27 cellular contexts compared by ENCODE assay signal in genomic region chr9:123097709-123098459, GRCh38.
DNase-seq lines count a peak whose midpoint lies in the region; ATAC-seq and TF ChIP-seq lines count a peak whose summit lies in the region.
"Had no signal": no experiment of that assay in that cellular context is flagged by ENCODE, and none has a peak within 500 bp of the region (broad histone marks: within the 10 kb centered on the region; RNA-seq: fewer than 3 reads in every experiment).

No MANE protein-coding gene starts in this region.

- no peaks in the 10 kb centered on the region for H3K9me3 Mint-ChIP-seq in activated naive CD4-positive, alpha-beta T cell treated with anti-CD3 and anti-CD28 coated beads, Interleukin-2, amount 50 U/mL, for 24 hours
- no peaks in the 10 kb centered on the region for H3K9me3 Mint-ChIP-seq in activated naive CD4-positive, alpha-beta T cell treated with anti-CD3 and anti-CD28 coated beads, Interleukin-2, amount 10 ng/mL, durations not matched to agents 7 days and 5 days
- H3K9me3 Mint-ChIP-seq in WTC11: no peaks in the 10 kb centered on the region
- no peaks in the 10 kb centered on the region for H3K9me3 Mint-ChIP-seq in stimulated activated naive B cell treated with anti-CD40 and anti-IgM and Interleukin-4, amounts not matched to agents 10 μg/mL and 1 μg/mL and 100 μg/mL, for 72 hours
- H3K9me3 Mint-ChIP-seq: activated CD4-positive, alpha-beta memory T cell treated with anti-CD3 and anti-CD28 coated beads for 36 hours; activated naive CD8-positive, alpha-beta T cell treated with anti-CD3 and anti-CD28 coated beads, Interleukin-2, amount 10 ng/mL, durations not matched to agents 7 days and 5 days; CD4-positive, alpha-beta T cell had no signal

- no peak overlapping the region for H3K4me3 Mint-ChIP-seq in activated naive CD4-positive, alpha-beta T cell treated with anti-CD3 and anti-CD28 coated beads, Interleukin-2, amount 50 U/mL, for 24 hours
- no peak overlapping the region for H3K4me3 Mint-ChIP-seq in activated naive CD4-positive, alpha-beta T cell treated with anti-CD3 and anti-CD28 coated beads, Interleukin-2, amount 10 ng/mL, durations not matched to agents 7 days and 5 days
- no peak overlapping the region for H3K4me3 Mint-ChIP-seq in WTC11
- peak overlapping the region; percentile 79 to 80 for H3K4me3 Mint-ChIP-seq in stimulated activated naive B cell treated with anti-CD40 and anti-IgM and Interleukin-4, amounts not matched to agents 10 μg/mL and 1 μg/mL and 100 μg/mL, for 72 hours
- H3K4me3 Mint-ChIP-seq: activated CD4-positive, alpha-beta memory T cell treated with anti-CD3 and anti-CD28 coated beads for 36 hours; activated naive CD8-positive, alpha-beta T cell treated with anti-CD3 and anti-CD28 coated beads, Interleukin-2, amount 10 ng/mL, durations not matched to agents 7 days and 5 days; CD4-positive, alpha-beta T cell had no signal

- peak overlapping the region; percentile 59 for H3K27ac Mint-ChIP-seq in activated naive CD4-positive, alpha-beta T cell treated with anti-CD3 and anti-CD28 coated beads, Interleukin-2, amount 50 U/mL, for 24 hours
- H3K27ac Mint-ChIP-seq in activated naive CD4-positive, alpha-beta T cell treated with anti-CD3 and anti-CD28 coated beads, Interleukin-2, amount 10 ng/mL, durations not matched to agents 7 days and 5 days: no peak overlapping the region
- peak overlapping the region; percentile 97 for H3K27ac Mint-ChIP-seq in WTC11
- peak overlapping the region; percentile 94 for H3K27ac Mint-ChIP-seq in stimulated activated naive B cell treated with anti-CD40 and anti-IgM and Interleukin-4, amounts not matched to agents 10 μg/mL and 1 μg/mL and 100 μg/mL, for 72 hours
- H3K27ac Mint-ChIP-seq: activated CD4-positive, alpha-beta memory T cell treated with anti-CD3 and anti-CD28 coated beads for 36 hours; activated naive CD8-positive, alpha-beta T cell treated with anti-CD3 and anti-CD28 coated beads, Interleukin-2, amount 10 ng/mL, durations not matched to agents 7 days and 5 days; CD4-positive, alpha-beta T cell had no signal

- CTCF ChIA-PET in activated naive CD4-positive, alpha-beta T cell treated with anti-CD3 and anti-CD28 coated beads, Interleukin-2, amount 10 ng/mL, durations not matched to agents 7 days and 5 days (lab: Charles Lee): no interaction called here
- CTCF ChIA-PET in WTC11 (lab: Charles Lee) (interaction anchor here (0.5 to 2.9 kb wide), 7 partner anchors 10 to 256 kb away, joined by 3 to 16 read pairs (median 4); no protein-coding TSS in a partner anchor), SK-N-SH (lab: Yijun Ruan, JAX) (interaction anchor here (1.1 to 1.6 kb wide), 3 partner anchors 22 to 252 kb away, joined by 3 to 7 read pairs (median 3); no protein-coding TSS in a partner anchor)

- peaks cover 6% of the 10 kb centered on the region for H3F3A ChIP-seq in SK-N-SH (replicated peaks; ENCODE audit: insufficient read depth)

- POLR2A ChIA-PET in WTC11 (lab: Charles Lee) (interaction anchor here (1.0 kb wide), 1 partner anchor 185 kb away, joined by 3 read pairs; the partner anchor contains the start of gene ZBTB6), SK-N-SH (lab: Yijun Ruan, JAX) (interaction anchor here (1.2 kb wide), 1 partner anchor 9 kb away, joined by 4 read pairs; no protein-coding TSS in a partner anchor)

- H3K4me3 ChIP-seq in iPS-18a (ENCODE audit: low read length): peak overlapping the region; percentile 10
- H3K4me3 ChIP-seq in SK-N-SH (ENCODE audit: low read depth in 2 of 2, low read length in 1 of 2): no peak overlapping the region
- H3K4me3 ChIP-seq: lung, prostate gland, sigmoid colon, tibial artery had no signal

- WGBS in SK-N-SH (ENCODE audit: low lambda C conversion rate): 99% methylated on average over 5 of the region's 5 CpGs

- ATAC-seq in WTC11 (peak; percentile 75), HG03095 (IDR thresholded peaks at IDR 0.05; ENCODE audit: unreplicated experiment) (no peak)
- ATAC-seq in stimulated activated naive B cell treated with anti-CD40 and anti-IgM and Interleukin-4, amounts not matched to agents 10 μg/mL and 1 μg/mL and 100 μg/mL, for 72 hours (replicated peaks): no peak
- ATAC-seq: stimulated activated naive CD8-positive, alpha-beta T cell treated with anti-CD3 and anti-CD28 coated beads, Interleukin-15, Interleukin-2, amounts not matched to agents 100 U/mL and 50 U/mL, for 24 hours had no signal

- TF ChIP-seq EP300 in SK-N-SH (IDR thresholded peaks at IDR 0.05; ENCODE audit: borderline replicate concordance in 1 of 2, low read depth in 1 of 2, low read length in 1 of 2): no peak

- H3K9me3 ChIP-seq in iPS-18a (ENCODE audit: control insufficient read depth, low read depth, low read length): no peaks in the 10 kb centered on the region
- H3K9me3 ChIP-seq in SK-N-SH: no peaks in the 10 kb centered on the region
- H3K9me3 ChIP-seq: neutrophil, prostate gland, sigmoid colon, tibial artery had no signal

- H3K4me1 Mint-ChIP-seq in activated naive CD4-positive, alpha-beta T cell treated with anti-CD3 and anti-CD28 coated beads, Interleukin-2, amount 50 U/mL, for 24 hours: no peaks in the 10 kb centered on the region
- H3K4me1 Mint-ChIP-seq in activated naive CD4-positive, alpha-beta T cell treated with anti-CD3 and anti-CD28 coated beads, Interleukin-2, amount 10 ng/mL, durations not matched to agents 7 days and 5 days: no peaks in the 10 kb centered on the region
- peaks cover 52% of the 10 kb centered on the region for H3K4me1 Mint-ChIP-seq in WTC11
- H3K4me1 Mint-ChIP-seq in stimulated activated naive B cell treated with anti-CD40 and anti-IgM and Interleukin-4, amounts not matched to agents 10 μg/mL and 1 μg/mL and 100 μg/mL, for 72 hours: peaks cover 41 to 79% of the 10 kb centered on the region in 2 donors
- H3K4me1 Mint-ChIP-seq: activated naive CD8-positive, alpha-beta T cell treated with anti-CD3 and anti-CD28 coated beads, Interleukin-2, amount 10 ng/mL, durations not matched to agents 7 days and 5 days had no signal

- TF ChIP-seq RAD21 in SK-N-SH (IDR thresholded peaks at IDR 0.05; ENCODE audit: low read length): no peak

- H3K36me3 ChIP-seq in iPS-18a (ENCODE audit: control insufficient read depth, low read depth, low read length): peaks cover 44% of the 10 kb centered on the region
- H3K36me3 ChIP-seq in SK-N-SH (replicated peaks in 1 of 2; ENCODE audit: control insufficient read depth in 1 of 2, insufficient read depth in 2 of 2, low read length in 1 of 2): peaks cover 79 to 86% of the 10 kb centered on the region in 2 experiments
- H3K36me3 ChIP-seq: prostate gland had no signal

- DNase-seq in activated naive CD4-positive, alpha-beta T cell treated with anti-CD3 and anti-CD28 coated beads, Interleukin-2, amount 10 ng/mL, durations not matched to agents 7 days and 5 days: no peak
- peak; percentile 36 for DNase-seq in WTC11 (ENCODE audit: low spot score)
- no peak for DNase-seq in stimulated activated naive B cell treated with anti-CD40 and anti-IgM and Interleukin-4, amounts not matched to agents 10 μg/mL and 1 μg/mL and 100 μg/mL, for 72 hours
- no peak for DNase-seq in SK-N-SH
- DNase-seq in DMS53 treated with DMSO at 0.1 percent for 48 hours (lab: John Stamatoyannopoulos, UW; ENCODE audit: unreplicated experiment): no peak
- DNase-seq: 8988T; activated CD4-positive, alpha-beta memory T cell treated with anti-CD3 and anti-CD28 coated beads for 36 hours; activated CD8-positive, alpha-beta memory T cell treated with anti-CD3 and anti-CD28 coated beads, Interleukin-2, amount 50 U/mL, for 48 hours; activated naive CD8-positive, alpha-beta T cell treated with anti-CD3 and anti-CD28 coated beads, Interleukin-2, amount 10 ng/mL, durations not matched to agents 7 days and 5 days; CD4-positive, alpha-beta T cell; NCI-H1048; NCI-H187; NCI-H2171 treated with DMSO at 0.1 percent for 48 hours; NCI-H524; SHP77 treated with DMSO at 0.1 percent for 48 hours; sigmoid colon; stimulated activated CD4-positive, alpha-beta T cell treated with anti-CD3 and anti-CD28 coated beads, Interleukin-4, amount 100 ng/mL, for 4 hours; stimulated activated naive CD8-positive, alpha-beta T cell treated with anti-CD3 and anti-CD28 coated beads, Interleukin-15, Interleukin-2, amounts not matched to agents 100 U/mL and 50 U/mL, for 24 hours; SW 1271; T1000; tibial artery had no signal

- no peaks in the 10 kb centered on the region for H4K20me1 ChIP-seq in SK-N-SH (ENCODE audit: insufficient read depth)

- TF ChIP-seq CTCF in WTC11 (IDR thresholded peaks at IDR 0.05) (no peak), SK-N-SH (IDR thresholded peaks at IDR 0.05) (no peak)

- no peaks in the 10 kb centered on the region; the same call in 1 of the 2 replicates for H3K79me2 ChIP-seq in SK-N-SH (ENCODE audit: insufficient read depth)

- no peaks in the 10 kb centered on the region for H3K36me3 Mint-ChIP-seq in activated naive CD4-positive, alpha-beta T cell treated with anti-CD3 and anti-CD28 coated beads, Interleukin-2, amount 50 U/mL, for 24 hours
- H3K36me3 Mint-ChIP-seq in activated naive CD4-positive, alpha-beta T cell treated with anti-CD3 and anti-CD28 coated beads, Interleukin-2, amount 10 ng/mL, durations not matched to agents 7 days and 5 days: peaks cover 35% of the 10 kb centered on the region
- H3K36me3 Mint-ChIP-seq in WTC11: peaks cover 48% of the 10 kb centered on the region
- H3K36me3 Mint-ChIP-seq in stimulated activated naive B cell treated with anti-CD40 and anti-IgM and Interleukin-4, amounts not matched to agents 10 μg/mL and 1 μg/mL and 100 μg/mL, for 72 hours: peaks cover 50 to 85% of the 10 kb centered on the region in 2 donors

- H3K4me1 ChIP-seq in iPS-18a (ENCODE audit: control insufficient read depth, low read depth, low read length) (peaks cover 36% of the 10 kb centered on the region), SK-N-SH (ENCODE audit: control insufficient read depth in 1 of 2, insufficient read depth in 2 of 2, low read depth in 1 of 2, low read length in 1 of 2) (no peaks in the 10 kb centered on the region; a peak in 1 of 4 replicates)

- no peak overlapping the region for H3K9ac ChIP-seq in iPS-18a (ENCODE audit: low read length)
- H3K9ac ChIP-seq in SK-N-SH: no peak overlapping the region

- H3K9me2 ChIP-seq in SK-N-SH: no peaks in the 10 kb centered on the region

- no peaks in the 10 kb centered on the region for H3K27me3 ChIP-seq in iPS-18a (ENCODE audit: control insufficient read depth, insufficient read depth, low read length)
- H3K27me3 ChIP-seq in SK-N-SH (ENCODE audit: insufficient read depth): no peaks in the 10 kb centered on the region
- H3K27me3 ChIP-seq: neutrophil, sigmoid colon, tibial artery had no signal

- H3K27ac ChIP-seq in iPS-18a (ENCODE audit: low read length): no peak overlapping the region
- H3K27ac ChIP-seq in SK-N-SH (ENCODE audit: low read depth in 2 of 2, low read length in 1 of 2): no peak overlapping the region
- H3K27ac ChIP-seq: neutrophil, prostate gland, sigmoid colon, tibial artery had no signal

- no peak overlapping the region for H2AFZ ChIP-seq in SK-N-SH (ENCODE audit: low read depth)

- no peak overlapping the region for H3K4me2 ChIP-seq in SK-N-SH

- no peaks in the 10 kb centered on the region for H3K27me3 Mint-ChIP-seq in activated naive CD4-positive, alpha-beta T cell treated with anti-CD3 and anti-CD28 coated beads, Interleukin-2, amount 50 U/mL, for 24 hours
- H3K27me3 Mint-ChIP-seq in activated naive CD4-positive, alpha-beta T cell treated with anti-CD3 and anti-CD28 coated beads, Interleukin-2, amount 10 ng/mL, durations not matched to agents 7 days and 5 days: no peaks in the 10 kb centered on the region
- H3K27me3 Mint-ChIP-seq in WTC11 (ENCODE audit: low read depth): no peaks in the 10 kb centered on the region
- H3K27me3 Mint-ChIP-seq in stimulated activated naive B cell treated with anti-CD40 and anti-IgM and Interleukin-4, amounts not matched to agents 10 μg/mL and 1 μg/mL and 100 μg/mL, for 72 hours: no peaks in the 10 kb centered on the region
- H3K27me3 Mint-ChIP-seq: activated CD4-positive, alpha-beta memory T cell treated with anti-CD3 and anti-CD28 coated beads for 36 hours; activated naive CD8-positive, alpha-beta T cell treated with anti-CD3 and anti-CD28 coated beads, Interleukin-2, amount 10 ng/mL, durations not matched to agents 7 days and 5 days; CD4-positive, alpha-beta T cell had no signal

Comparison
In these comparisons a context has a peak if more than half of its experiments do, and no peak if none do; other contexts are left out.
1. H3K4me3 Mint-ChIP-seq: peak in stimulated activated naive B cell treated with anti-CD40 and anti-IgM and Interleukin-4, amounts not matched to agents 10 μg/mL and 1 μg/mL and 100 μg/mL, for 72 hours (2 of 2); none in activated naive CD4-positive, alpha-beta T cell treated with anti-CD3 and anti-CD28 coated beads, Interleukin-2, amount 50 U/mL, for 24 hours (single experiment), activated naive CD4-positive, alpha-beta T cell treated with anti-CD3 and anti-CD28 coated beads, Interleukin-2, amount 10 ng/mL, durations not matched to agents 7 days and 5 days (single experiment) and WTC11 (single experiment).